19 cellular contexts compared by ENCODE assay signal in the genomic region with DNA sequence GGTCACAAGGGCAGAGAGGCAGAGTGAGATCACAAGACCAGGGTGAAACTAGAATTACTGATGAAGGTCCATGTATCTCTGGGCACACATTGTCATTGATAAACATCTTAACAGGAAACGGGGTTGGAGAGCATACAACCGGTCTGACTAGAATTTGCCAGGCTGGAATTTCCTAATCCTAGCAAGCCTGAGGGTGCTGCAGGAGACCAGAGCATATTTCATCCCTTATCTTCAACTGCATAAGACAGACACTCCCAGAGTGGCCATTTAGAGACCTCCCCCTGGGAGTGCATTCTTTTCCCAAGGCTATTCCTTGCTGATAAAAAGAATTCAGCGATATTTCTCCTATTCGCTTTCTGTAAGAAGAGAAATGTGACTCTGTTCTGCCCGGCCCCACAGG.
DNase-seq lines count a peak whose midpoint lies in the region; ATAC-seq, FAIRE-seq and TF ChIP-seq lines count a peak whose summit lies in the region.
"Had no signal": no experiment of that assay in that cellular context is flagged by ENCODE, and none has a peak within 500 bp of the region (broad histone marks: within the 10 kb centered on the region; RNA-seq: fewer than 3 reads in every experiment).

No MANE protein-coding gene starts in this region.

- WGBS in H1 (ENCODE audit: extremely low coverage in 1 of 2, insufficient coverage in 1 of 2, insufficient read length in 1 of 2, insufficient replicate concordance in 2 of 2, low coverage in 1 of 2, low lambda C conversion rate in 2 of 2, missing lambda C conversion rate in 1 of 2), 2 experiments = 90% methylated on average over 5 of the region's 5 CpGs; no CpG with 5 or more reads in 1 of the 2 experiments

- no peak overlapping the region for H2BK20ac ChIP-seq in H1 (ENCODE audit: low read length)

- no peak for TF ChIP-seq RAD21 in H1 (IDR thresholded peaks at IDR 0.05 in 1 of 2, conservative IDR thresholded peaks at IDR 0.05 in 1 of 2; ENCODE audit: low read depth in 2 of 2, low read length in 2 of 2)

- H3K27me3 ChIP-seq in BLaER1 = no peaks in the 10 kb centered on the region
- H3K27me3 ChIP-seq in GM23338 (ENCODE audit: insufficient read depth) = no peaks in the 10 kb centered on the region
- H3K27me3 ChIP-seq in H1 (replicated peaks in 1 of 4; ENCODE audit: control insufficient read depth in 3 of 4, extremely low read depth in 1 of 4, insufficient read depth in 3 of 4, low read length in 3 of 4) = peaks cover 0 to 1% (median 0%) of the 10 kb centered on the region in 4 experiments; a peak in 1 of 7 replicates
- H3K27me3 ChIP-seq: SJSA1 had no signal

- H3K56ac ChIP-seq in H1 (replicated peaks; ENCODE audit: insufficient read length, low read depth, low read length) = no peak overlapping the region

- no peaks in the 10 kb centered on the region for H3F3A ChIP-seq in GM23338 (replicated peaks; ENCODE audit: low read depth)

- H3K4me3 Mint-ChIP-seq in GM23338 = no peak overlapping the region
- H3K4me3 Mint-ChIP-seq: T-helper 2 cell treated with Interferon-gamma antibody and Interleukin-4, amounts not matched to agents 5 μg/mL and 100 μg/mL, for 36 hours had no signal

- H2BK5ac ChIP-seq in H1 (ENCODE audit: low read depth, low read length) = no peak overlapping the region

- H3K9me2 ChIP-seq in GM23338 (ENCODE audit: insufficient read depth) = 0 out of 2 replicates have a peak, but pooled peaks cover 8% of the 10 kb centered on the region

- H3K36me3 Mint-ChIP-seq in GM23338 (ENCODE audit: low read depth) = peaks cover 12% of the 10 kb centered on the region; the same call in 2 of the 3 replicates

- H3K27ac ChIP-seq in BLaER1 (no peak overlapping the region), GM23338 (ENCODE audit: low read depth) (no peak overlapping the region), H1 (ENCODE audit: low read depth, low read length) (no peak overlapping the region)
- H3K27ac ChIP-seq: A549, C4-2B, SJSA1 had no signal

- no peak overlapping the region for H4K8ac ChIP-seq in H1 (ENCODE audit: extremely low read depth, insufficient read depth, low read length)

- H3K27me3 Mint-ChIP-seq in GM23338 (ENCODE audit: insufficient read depth, low read depth, poor library complexity) = no peaks in the 10 kb centered on the region

- H3K9me3 ChIP-seq in BLaER1 (peaks cover 69% of the 10 kb centered on the region), H1 (ENCODE audit: insufficient read depth in 2 of 2, low read depth in 1 of 2, low read length in 1 of 2) (peaks cover 7 to 14% of the 10 kb centered on the region in 2 experiments; a peak in 2 of 4 replicates)
- H3K9me3 ChIP-seq: A549, SJSA1 had no signal

- no peak overlapping the region for H3K27ac Mint-ChIP-seq in GM23338
- H3K27ac Mint-ChIP-seq: T-helper 2 cell treated with Interferon-gamma antibody and Interleukin-4, amounts not matched to agents 5 μg/mL and 100 μg/mL, for 36 hours had no signal

- H3K23ac ChIP-seq in H1 (ENCODE audit: insufficient read length) = no peak overlapping the region

- no peak overlapping the region for H2BK120ac ChIP-seq in H1 (replicated peaks; ENCODE audit: low read depth, low read length)

- no peaks in the 10 kb centered on the region for H3K23me2 ChIP-seq in H1 (ENCODE audit: low read depth, low read length)

- no peak overlapping the region for H4K5ac ChIP-seq in H1 (ENCODE audit: insufficient read length, low read depth, low read length)

- ATAC-seq in GM23338 (no peak), HG03354 (IDR thresholded peaks at IDR 0.05; ENCODE audit: poor library complexity, severe bottlenecking, unreplicated experiment) (no peak), GM19452 (IDR thresholded peaks at IDR 0.05; ENCODE audit: unreplicated experiment) (no peak), HG03469 (IDR thresholded peaks at IDR 0.05; ENCODE audit: unreplicated experiment) (no peak)
- ATAC-seq: A549 had no signal

- POLR2A ChIA-PET in H1 (lab: Charles Lee; ENCODE audit: partially characterized antibody) = no interaction called here

- no peak overlapping the region for H2BK15ac ChIP-seq in H1 (ENCODE audit: low read length)

- H3K4me1 ChIP-seq in BLaER1 (peaks cover 49% of the 10 kb centered on the region), GM23338 (ENCODE audit: insufficient read depth) (no peaks in the 10 kb centered on the region), H1 (replicated peaks in 1 of 4; ENCODE audit: control insufficient read depth in 3 of 4, insufficient read depth in 4 of 4, low read length in 3 of 4) (no peaks in the 10 kb centered on the region)
- H3K4me1 ChIP-seq: A549, SJSA1 had no signal

- FAIRE-seq in H1 (lab: Jason Lieb, UNC) = no peak
- FAIRE-seq: A549, H54, HTR-8/SVneo had no signal

- H4K20me1 ChIP-seq in BLaER1 (no peaks in the 10 kb centered on the region), GM23338 (replicated peaks; ENCODE audit: insufficient read depth) (no peaks in the 10 kb centered on the region), H1 (replicated peaks in 1 of 2; ENCODE audit: control insufficient read depth in 1 of 2, insufficient read depth in 2 of 2, low read length in 2 of 2) (no peaks in the 10 kb centered on the region)

- peak in 1 of 2 experiments; percentile 87; a peak in 1 of 3 replicates for TF ChIP-seq EP300 in H1 (IDR thresholded peaks at IDR 0.05; ENCODE audit: borderline replicate concordance in 1 of 2, low read depth in 2 of 2, low read length in 2 of 2)

- H3K36me3 ChIP-seq in BLaER1 = peaks cover 6% of the 10 kb centered on the region; the same call in 1 of the 2 replicates
- 0 out of 2 replicates have a peak, but pooled peaks cover 6% of the 10 kb centered on the region for H3K36me3 ChIP-seq in GM23338 (ENCODE audit: insufficient read depth)
- H3K36me3 ChIP-seq in H1 (ENCODE audit: control insufficient read depth in 2 of 4, insufficient read depth in 4 of 4, low read length in 3 of 4) = no peaks in the 10 kb centered on the region
- H3K36me3 ChIP-seq: SJSA1 had no signal

- TF ChIP-seq POLR2A in H1 (IDR thresholded peaks at IDR 0.05; ENCODE audit: control extremely low read depth in 1 of 2, low read depth in 2 of 2, low read length in 2 of 2) = no peak

- no peak overlapping the region for H3K4me2 ChIP-seq in BLaER1
- no peak overlapping the region for H3K4me2 ChIP-seq in GM23338
- no peak overlapping the region for H3K4me2 ChIP-seq in H1 (ENCODE audit: insufficient read depth in 1 of 2, low read depth in 2 of 2, low read length in 2 of 2)
- H3K4me2 ChIP-seq: A549 had no signal

- no peak overlapping the region for H4K91ac ChIP-seq in H1 (replicated peaks; ENCODE audit: insufficient read length, low read length)

- CTCF ChIA-PET in H1 (lab: Charles Lee; ENCODE audit: partially characterized antibody) = no interaction called here

- TF ChIP-seq CTCF in GM23338 (conservative IDR thresholded peaks at IDR 0.05; ENCODE audit: low read depth in 2 of 2) (no peak), H1 (IDR thresholded peaks at IDR 0.05; ENCODE audit: control extremely low read depth in 1 of 3, insufficient read depth in 1 of 3, low read depth in 1 of 3, low read length in 3 of 3) (no peak)

- DNase-seq in GM23338 (ENCODE audit: low spot score) = peak; percentile 27
- DNase-seq in NCI-H69 (lab: John Stamatoyannopoulos, UW) = peak; percentile 15
- no peak for DNase-seq in H1 (ENCODE audit: low read depth in 1 of 2, low spot score in 2 of 2)
- DNase-seq in pons (ENCODE audit: low spot score) = no peak
- DNase-seq: NCI-H1436; NCI-H2081; NCI-H226; NCI-H524 treated with DMSO at 0.1 percent for 48 hours; NK-92 treated with Interleukin-12 subunit alpha and Interleukin-12 subunit beta, amount 100 ng/mL, for 24 hours had no signal

- no peaks in the 10 kb centered on the region for H3K79me1 ChIP-seq in H1 (ENCODE audit: low read depth, low read length)

- H3K4ac ChIP-seq in H1 (replicated peaks; ENCODE audit: insufficient read length, low read depth, low read length) = no peak overlapping the region

- H3K18ac ChIP-seq in H1 (ENCODE audit: extremely low read depth, low read length) = no peak overlapping the region

- H3K4me3 ChIP-seq in BLaER1 = peak overlapping the region; percentile 11; the same call in 1 of the 2 replicates
- H3K4me3 ChIP-seq in GM23338 = no peak overlapping the region
- no peak overlapping the region for H3K4me3 ChIP-seq in H1 (ENCODE audit: extremely low read depth in 1 of 4, insufficient read depth in 2 of 4, low read depth in 3 of 4, low read length in 4 of 4)
- H3K4me3 ChIP-seq: A549, SJSA1 had no signal

- H3K9me3 Mint-ChIP-seq in GM23338 = peaks cover 29% of the 10 kb centered on the region

- H2AFZ ChIP-seq in GM23338 = no peak overlapping the region
- H2AFZ ChIP-seq in H1 (ENCODE audit: low read length) = no peak overlapping the region

- H3K9ac ChIP-seq in BLaER1 (no peak overlapping the region), H1 (replicated peaks in 1 of 4; ENCODE audit: extremely low read depth in 1 of 4, low read depth in 3 of 4, low read length in 3 of 4) (no peak overlapping the region)

- no peak overlapping the region for H2AK5ac ChIP-seq in H1 (ENCODE audit: low read depth, low read length)

- no peaks in the 10 kb centered on the region for H3K79me2 ChIP-seq in GM23338 (replicated peaks; ENCODE audit: insufficient read depth)
- H3K79me2 ChIP-seq in H1 (ENCODE audit: control insufficient read depth in 1 of 2, insufficient read depth in 2 of 2, low read length in 2 of 2) = no peaks in the 10 kb centered on the region

- no peak overlapping the region for H2BK12ac ChIP-seq in H1 (ENCODE audit: low read depth, low read length)

- H3K14ac ChIP-seq in H1 (ENCODE audit: insufficient read length) = no peak overlapping the region

- no peaks in the 10 kb centered on the region for H3K4me1 Mint-ChIP-seq in GM23338

TF ChIP-seq in H1, 55 proteins besides CTCF, POLR2A, EP300 and RAD21:
- TF ChIP-seq KDM1A (IDR thresholded peaks at IDR 0.05; ENCODE audit: borderline replicate concordance, low read length) = no peak
- no peak for TF ChIP-seq RFX5 (IDR thresholded peaks at IDR 0.05; ENCODE audit: borderline replicate concordance, low read depth, low read length)
- TF ChIP-seq SP4 (IDR thresholded peaks at IDR 0.05; ENCODE audit: low read length) = no peak
- 0 out of 2 replicates have a peak, but pooled peaks have one; percentile 22 for TF ChIP-seq TEAD4 (IDR thresholded peaks at IDR 0.05; ENCODE audit: low read depth, low read length)
TF ChIP-seq in H1: peak in this region for 1.

Comparison
In these comparisons a context has a peak if more than half of its experiments do, and no peak if none do; other contexts are left out.
1. DNase-seq: peak in GM23338 (single experiment) and NCI-H69 (single experiment); none in H1 (0 of 2) and pons (single experiment).